22 cellular contexts compared by ENCODE assay signal in the genomic region with DNA sequence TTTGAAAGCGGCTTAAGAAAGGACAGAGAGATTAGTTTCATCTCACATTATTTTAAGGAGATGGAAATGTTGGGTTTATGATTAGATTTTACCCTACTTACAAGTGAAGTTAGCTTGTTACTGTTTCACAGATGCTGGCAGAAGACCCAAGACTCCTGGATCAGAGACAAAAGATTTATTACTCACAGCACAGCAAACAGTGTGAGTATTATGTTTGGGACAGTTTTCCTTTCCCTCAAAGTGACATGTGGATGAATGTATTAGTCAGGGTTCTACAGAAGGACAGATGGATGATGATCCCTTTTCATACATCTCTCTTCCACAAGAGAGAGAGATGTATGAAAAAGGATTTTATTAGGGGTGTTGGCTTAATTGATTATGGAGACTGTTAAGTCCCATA.
DNase-seq lines count a peak whose midpoint lies in the region; ATAC-seq and TF ChIP-seq lines count a peak whose summit lies in the region.
"Had no signal": no experiment of that assay in that cellular context is flagged by ENCODE, and none has a peak within 500 bp of the region (broad histone marks: within the 10 kb centered on the region; RNA-seq: fewer than 3 reads in every experiment).

No MANE protein-coding gene starts in this region.

- ATAC-seq in GM19324 (IDR thresholded peaks at IDR 0.05; ENCODE audit: low FRiP score, unreplicated experiment) = no peak
- ATAC-seq: A549; CD8-positive, alpha-beta T cell; GM12878 had no signal

- no peak for TF ChIP-seq POLR2A in lower leg skin (IDR thresholded peaks at IDR 0.05)

- whole genome bisulfite sequencing in lower leg skin, 2 donors = 70 to 76% methylated on average over 1 of the region's 1 CpG

- H3K27me3 ChIP-seq in MG63 = no peaks in the 10 kb centered on the region
- H3K27me3 ChIP-seq: BLaER1 treated with 17β-estradiol and CSF1 and Interleukin-3, amounts not matched to agents 10 nM and 100 nM had no signal

- no peak overlapping the region for H3K4me3 ChIP-seq in fibroblast of the aortic adventitia (ENCODE audit: low read depth, low read length)
- peak overlapping the region; percentile 10 for H3K4me3 ChIP-seq in lower leg skin (ENCODE audit: low read depth, poor library complexity, severe bottlenecking)
- no peak overlapping the region for H3K4me3 ChIP-seq in MG63
- H3K4me3 ChIP-seq: A549; BLaER1 treated with 17β-estradiol and CSF1 and Interleukin-3, amounts not matched to agents 10 nM and 100 nM; GM12878 had no signal

- H3K9me3 ChIP-seq in MG63 = no peaks in the 10 kb centered on the region
- H3K9me3 ChIP-seq: A549; BLaER1 treated with 17β-estradiol and CSF1 and Interleukin-3, amounts not matched to agents 10 nM and 100 nM; Caco-2 had no signal

- DNase-seq in NCI-H82 (lab: John Stamatoyannopoulos, UW) = peak; percentile 40
- no peak for DNase-seq in NCI-H82 treated with DMSO at 0.1 percent for 48 hours (lab: John Stamatoyannopoulos, UW; ENCODE audit: unreplicated experiment)
- DNase-seq in fibroblast of the aortic adventitia (ENCODE audit: low read depth) = peak; percentile 29
- DNase-seq in lower leg skin (ENCODE audit: low spot score in 2 of 2) = no peak
- DNase-seq in HuH-7 (ENCODE audit: low spot score) = no peak
- DNase-seq in MG63 = no peak
- DNase-seq: AML-193; Caco-2; Calu3; CD4-positive, alpha-beta T cell; CD8-positive, alpha-beta T cell; DMS 273 treated with DMSO at 0.1 percent for 48 hours; DMS153; DMS53; DMS79; DND-41; EL; GDM1 had no signal

- intact Hi-C loops in lower leg skin (cut with DNase I; ENCODE audit: low total_unique reads) = no loop called here

- TF ChIP-seq CTCF in fibroblast of the aortic adventitia (IDR thresholded peaks at IDR 0.05; ENCODE audit: insufficient read depth, low read length) = no peak
- TF ChIP-seq CTCF in lower leg skin (IDR thresholded peaks at IDR 0.05) = no peak

- H3K36me3 ChIP-seq in MG63 = no peaks in the 10 kb centered on the region
- H3K36me3 ChIP-seq: BLaER1 treated with 17β-estradiol and CSF1 and Interleukin-3, amounts not matched to agents 10 nM and 100 nM had no signal

Comparison
In these comparisons a context has a peak if more than half of its experiments do, and no peak if none do; other contexts are left out.
1. DNase-seq: peak in NCI-H82 (single experiment) and fibroblast of the aortic adventitia (single experiment); none in NCI-H82 treated with DMSO at 0.1 percent for 48 hours (single experiment), lower leg skin (0 of 2), HuH-7 (single experiment) and MG63 (single experiment).